In genomic region chr6:22737331-22737730, GRCh38 we compare ENCODE assay signal across 9 cellular contexts.
DNase-seq lines count a peak whose midpoint lies in the region; ATAC-seq and TF ChIP-seq lines count a peak whose summit lies in the region.
"Had no signal": no experiment of that assay in that cellular context is flagged by ENCODE, and none has a peak within 500 bp of the region (broad histone marks: within the 10 kb centered on the region; RNA-seq: fewer than 3 reads in every experiment).

No MANE protein-coding gene starts in this region.

- WGBS in heart right ventricle, 2 donors: 51 to 58% methylated on average over 5 of the region's 5 CpGs

- H3K4me1 ChIP-seq in SJCRH30: no peaks in the 10 kb centered on the region
- peaks cover 0 to 6% (median 0%) of the 10 kb centered on the region in 9 donors for H3K4me1 ChIP-seq in heart right ventricle

- H3K27ac ChIP-seq in SJCRH30 (no peak overlapping the region), heart right ventricle (no peak overlapping the region)

- no peak overlapping the region for H3K4me3 ChIP-seq in SJCRH30
- no peak overlapping the region for H3K4me3 ChIP-seq in heart right ventricle
- H3K4me3 ChIP-seq in retinal pigment epithelial cell (ENCODE audit: low read length): no peak overlapping the region

- TF ChIP-seq CTCF in heart right ventricle (IDR thresholded peaks at IDR 0.05) (peak; percentile 23 to 70 (median 55)), retinal pigment epithelial cell (conservative IDR thresholded peaks at IDR 0.05; ENCODE audit: low read depth, low read length) (peak; percentile 96)

- H3K27me3 ChIP-seq in SJCRH30 (no peaks in the 10 kb centered on the region), heart right ventricle (no peaks in the 10 kb centered on the region)

- DNase-seq in NCI-H187 treated with DMSO at 0.1 percent for 48 hours (lab: John Stamatoyannopoulos, UW): peak; percentile 34
- DNase-seq in NCI-H187 (lab: John Stamatoyannopoulos, UW): no peak
- DNase-seq in SJCRH30: peak; percentile 23 to 56
- peak in 1 of 2 donors; percentile 24 for DNase-seq in heart right ventricle
- peak; percentile 94 for DNase-seq in retinal pigment epithelial cell (ENCODE audit: low read depth)
- DNase-seq in SW480 (ENCODE audit: low spot score): no peak
- DNase-seq: CD4-positive, CD25-positive, alpha-beta regulatory T cell had no signal

- H3K36me3 ChIP-seq in SJCRH30: no peaks in the 10 kb centered on the region
- H3K36me3 ChIP-seq in heart right ventricle: no peaks in the 10 kb centered on the region

- ATAC-seq in heart right ventricle (peak in 4 of 8 donors; percentile 42 to 68 (median 52)), GM18870 (IDR thresholded peaks at IDR 0.05; ENCODE audit: unreplicated experiment) (no peak), GM18909 (IDR thresholded peaks at IDR 0.05; ENCODE audit: poor library complexity, unreplicated experiment) (no peak)

- no peaks in the 10 kb centered on the region for H3K9me3 ChIP-seq in SJCRH30 (replicated peaks)
- no peaks in the 10 kb centered on the region for H3K9me3 ChIP-seq in heart right ventricle

- intact Hi-C loops in heart right ventricle (cut with DNase I): loop anchor here in 1 of 10 donors (10.0 kb wide), 1 partner anchor 1143 kb away; the partner anchor contains the start of gene SOX4

Comparison
In these comparisons a context has a peak if more than half of its experiments do, and no peak if none do; other contexts are left out.
1. DNase-seq: peak in NCI-H187 treated with DMSO at 0.1 percent for 48 hours (single experiment), SJCRH30 (2 of 2) and retinal pigment epithelial cell (single experiment); none in NCI-H187 (0 of 2) and SW480 (single experiment).